Comparison of ENCODE assay signal across 11 cellular contexts in genomic region chr14:68231832-68232642, GRCh38.
A peak's percentile ranks its signal among the peaks of the same experiment; 100 is the strongest.
DNase-seq lines count a peak whose midpoint lies in the region; ATAC-seq, FAIRE-seq and TF ChIP-seq lines count a peak whose summit lies in the region.
"Had no signal": no experiment of that assay in that cellular context is flagged by ENCODE, and none has a peak within 500 bp of the region (broad histone marks: within the 10 kb centered on the region; RNA-seq: fewer than 3 reads in every experiment).

No MANE protein-coding gene starts in this region.

- H3K79me2 ChIP-seq in PC-3 (ENCODE audit: low read length): no peaks in the 10 kb centered on the region

- TSS peak; percentile 44 for BruUV-seq in PC-3 (replicated peaks; lab: Mats Ljungman, UMichigan)

- POLR2A ChIA-PET in PC-3 (lab: Charles Lee; ENCODE audit: unreplicated experiment): interaction anchor here (0.5 to 0.7 kb wide), 4 partner anchors 14 to 584 kb away, joined by 3 to 10 read pairs (median 4); no protein-coding TSS in a partner anchor

- no peaks in the 10 kb centered on the region for H3K9me2 ChIP-seq in PC-3 (replicated peaks; ENCODE audit: low read length)

- no peaks in the 10 kb centered on the region for H3K36me3 Mint-ChIP-seq in natural killer cell treated with Interleukin-12 subunit alpha and Interleukin-12 subunit beta and Interleukin-15 and Interleukin-18, amount 100 ng/mL, for 72 hours

- H3K4me1 ChIP-seq in PC-3 (ENCODE audit: insufficient read depth, low read length): peaks cover 53% of the 10 kb centered on the region
- H3K4me1 ChIP-seq in psoas muscle: peaks cover 46% of the 10 kb centered on the region

- H3K4me3 ChIP-seq in PC-3 (ENCODE audit: low read length): peak overlapping the region; percentile 44
- H3K4me3 ChIP-seq in psoas muscle: no peak overlapping the region
- H3K4me3 ChIP-seq: BLaER1 treated with 17β-estradiol and CSF1 and Interleukin-3, amounts not matched to agents 10 nM and 100 nM had no signal

- no peaks in the 10 kb centered on the region for H3K36me3 ChIP-seq in PC-3 (ENCODE audit: low read depth, low read length)
- no peaks in the 10 kb centered on the region for H3K36me3 ChIP-seq in psoas muscle (ENCODE audit: insufficient read depth in 1 of 2, low read depth in 1 of 2)
- H3K36me3 ChIP-seq: BLaER1 treated with 17β-estradiol and CSF1 and Interleukin-3, amounts not matched to agents 10 nM and 100 nM had no signal

- 26 to 39% (median 29%) methylated on average over 2 of the region's 2 CpGs for WGBS in psoas muscle, 3 donors

- peak; percentile 58 for ATAC-seq in PC-3
- peak in 1 of 4 donors; percentile 9 for ATAC-seq in psoas muscle
- no peak for ATAC-seq in natural killer cell treated with Interleukin-12 subunit alpha and Interleukin-12 subunit beta and Interleukin-15 and Interleukin-18, amount 100 ng/mL, for 72 hours
- no peak for ATAC-seq in HG03439 (IDR thresholded peaks at IDR 0.05; ENCODE audit: unreplicated experiment)

- no peaks in the 10 kb centered on the region for H3K4me1 Mint-ChIP-seq in natural killer cell treated with Interleukin-12 subunit alpha and Interleukin-12 subunit beta and Interleukin-15 and Interleukin-18, amount 100 ng/mL, for 72 hours (ENCODE audit: low read depth in 2 of 2)

- intact Hi-C loops in PC-3 (cut with micrococcal nuclease): loop anchor here (1.0 to 5.0 kb wide), 8 partner anchors 15 to 560 kb away; partner anchors contain the start of gene ZFP36L1
- intact Hi-C loops in psoas muscle (cut with DNase I): loop anchor here in 1 of 2 donors (2.0 to 5.0 kb wide), 3 partner anchors 19 to 90 kb away; no protein-coding TSS in a partner anchor

- peaks cover 13% of the 10 kb centered on the region for H3F3A ChIP-seq in PC-3 (ENCODE audit: low read length, unreplicated experiment)

- H3K9ac ChIP-seq in PC-3 (ENCODE audit: low read length): peak overlapping the region; percentile 79
- H3K9ac ChIP-seq: BLaER1 treated with 17β-estradiol and CSF1 and Interleukin-3, amounts not matched to agents 10 nM and 100 nM had no signal

- FAIRE-seq in GM18507 (lab: Jason Lieb, UNC): peak; percentile 18

- TF ChIP-seq CTCF in PC-3 (conservative IDR thresholded peaks at IDR 0.05; ENCODE audit: low read depth, low read length) (peak; percentile 19; the same call in 1 of the 2 replicates), psoas muscle (IDR thresholded peaks at IDR 0.05) (peak; percentile 3)

- H2AFZ ChIP-seq in PC-3 (ENCODE audit: low read length): no peak overlapping the region

- H3K27ac Mint-ChIP-seq in natural killer cell treated with Interleukin-12 subunit alpha and Interleukin-12 subunit beta and Interleukin-15 and Interleukin-18, amount 100 ng/mL, for 72 hours: no peak overlapping the region

- no peaks in the 10 kb centered on the region for H4K20me1 ChIP-seq in PC-3 (ENCODE audit: low read length)
- H4K20me1 ChIP-seq: BLaER1 treated with 17β-estradiol and CSF1 and Interleukin-3, amounts not matched to agents 10 nM and 100 nM had no signal

- H3K27me3 Mint-ChIP-seq in natural killer cell treated with Interleukin-12 subunit alpha and Interleukin-12 subunit beta and Interleukin-15 and Interleukin-18, amount 100 ng/mL, for 72 hours: no peaks in the 10 kb centered on the region

- H3K9me3 Mint-ChIP-seq in natural killer cell treated with Interleukin-12 subunit alpha and Interleukin-12 subunit beta and Interleukin-15 and Interleukin-18, amount 100 ng/mL, for 72 hours: no peaks in the 10 kb centered on the region

- H3K4me2 ChIP-seq in PC-3 (ENCODE audit: low read length): peak overlapping the region; percentile 79

- DNase-seq in GM18507 (ENCODE audit: extremely low spot score, insufficient read length, low read depth) (no peak), PC-3 (peak; percentile 81), fibroblast of peridontal ligament (ENCODE audit: extremely low read depth) (peak; percentile 58), psoas muscle (no peak), NCI-H526 treated with DMSO at 0.1 percent for 48 hours (lab: John Stamatoyannopoulos, UW) (no peak), germinal center (ENCODE audit: low spot score) (no peak)
- no peak for DNase-seq in natural killer cell treated with Interleukin-12 subunit alpha and Interleukin-12 subunit beta and Interleukin-15 and Interleukin-18, amount 100 ng/mL, for 72 hours (ENCODE audit: low spot score)
- DNase-seq: activated CD8-positive, alpha-beta memory T cell treated with anti-CD3 and anti-CD28 coated beads for 24 hours; caudate nucleus had no signal

- H3K27me3 ChIP-seq in PC-3 (ENCODE audit: low read length) (no peaks in the 10 kb centered on the region), psoas muscle (ENCODE audit: insufficient read depth in 3 of 3, low read length in 2 of 3) (no peaks in the 10 kb centered on the region)
- H3K27me3 ChIP-seq: BLaER1 treated with 17β-estradiol and CSF1 and Interleukin-3, amounts not matched to agents 10 nM and 100 nM had no signal

- H3K9me3 ChIP-seq in PC-3 (ENCODE audit: low read length): no peaks in the 10 kb centered on the region
- H3K9me3 ChIP-seq in psoas muscle: no peaks in the 10 kb centered on the region
- H3K9me3 ChIP-seq: BLaER1 treated with 17β-estradiol and CSF1 and Interleukin-3, amounts not matched to agents 10 nM and 100 nM had no signal

- peak overlapping the region; percentile 97 for H3K27ac ChIP-seq in PC-3 (ENCODE audit: low read length)
- peak overlapping the region; percentile 90 for H3K27ac ChIP-seq in psoas muscle
- H3K27ac ChIP-seq: BLaER1 treated with 17β-estradiol and CSF1 and Interleukin-3, amounts not matched to agents 10 nM and 100 nM had no signal

- H3K4me3 Mint-ChIP-seq in natural killer cell treated with Interleukin-12 subunit alpha and Interleukin-12 subunit beta and Interleukin-15 and Interleukin-18, amount 100 ng/mL, for 72 hours: no peak overlapping the region

- CTCF ChIA-PET in PC-3 (lab: Charles Lee): interaction anchor here (0.7 to 1.1 kb wide), 2 partner anchors 585 to 710 kb away, joined by 4 read pairs; no protein-coding TSS in a partner anchor

Comparison
In these comparisons a context has a peak if more than half of its experiments do, and no peak if none do; other contexts are left out.
1. DNase-seq: peak in PC-3 (single experiment) and fibroblast of peridontal ligament (single experiment); none in GM18507 (single experiment), psoas muscle (0 of 2), NCI-H526 treated with DMSO at 0.1 percent for 48 hours (single experiment), germinal center (single experiment) and natural killer cell treated with Interleukin-12 subunit alpha and Interleukin-12 subunit beta and Interleukin-15 and Interleukin-18, amount 100 ng/mL, for 72 hours (single experiment).